In the genomic region with DNA sequence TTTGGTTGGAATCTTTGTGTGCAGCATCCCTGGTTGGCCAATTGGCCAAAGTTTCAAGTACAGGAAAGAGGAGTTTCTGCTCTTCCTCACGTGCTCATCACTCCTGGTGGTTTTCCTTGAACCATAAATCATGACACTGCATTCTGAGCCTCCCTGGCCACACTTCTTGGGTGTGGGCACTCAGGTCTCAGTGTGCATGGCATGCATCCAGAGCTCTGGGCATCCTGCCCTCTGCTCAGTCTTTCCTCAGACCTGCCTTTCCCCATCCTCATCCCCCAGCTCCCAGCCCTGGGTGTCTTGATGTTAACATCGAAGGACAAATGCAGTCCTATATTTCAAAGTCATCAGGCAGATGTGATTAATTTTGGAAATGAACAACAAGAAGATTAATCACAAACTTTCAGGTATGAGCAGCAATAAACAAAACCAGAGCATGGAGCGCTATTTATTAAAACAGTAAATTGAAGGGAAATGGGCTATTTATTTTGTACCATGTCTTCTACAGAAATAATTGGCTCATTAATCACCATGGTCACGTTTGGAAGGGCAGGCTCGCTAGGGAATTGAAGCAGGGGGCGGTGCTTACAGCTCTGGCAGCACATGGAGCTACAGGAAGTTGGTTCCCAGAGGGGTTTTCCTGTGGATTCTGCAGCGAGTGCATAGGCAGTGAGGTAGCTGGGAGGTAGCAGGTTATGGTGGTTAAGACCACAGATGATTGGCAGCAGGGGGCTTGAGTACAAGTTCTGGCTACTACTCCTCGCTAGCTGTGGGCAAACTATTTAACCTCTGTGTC, we compare ENCODE assay signal across 13 cellular contexts.
DNase-seq lines count a peak whose midpoint lies in the region; ATAC-seq and TF ChIP-seq lines count a peak whose summit lies in the region.
"Had no signal": no experiment of that assay in that cellular context is flagged by ENCODE, and none has a peak within 500 bp of the region (broad histone marks: within the 10 kb centered on the region; RNA-seq: fewer than 3 reads in every experiment).

No MANE protein-coding gene starts in this region.

- H3K36me3 Mint-ChIP-seq in activated CD8-positive, alpha-beta memory T cell treated with anti-CD3 and anti-CD28 coated beads, Interleukin-2, amount 10 ng/mL, durations not matched to agents 7 days and 5 days, result no peaks in the 10 kb centered on the region
- H3K36me3 Mint-ChIP-seq in endodermal cell (ENCODE audit: low read depth) (no peaks in the 10 kb centered on the region), chondrocyte (ENCODE audit: low read depth) (peaks cover 5% of the 10 kb centered on the region)

- H3K4me3 Mint-ChIP-seq in activated CD8-positive, alpha-beta memory T cell treated with anti-CD3 and anti-CD28 coated beads, Interleukin-2, amount 10 ng/mL, durations not matched to agents 7 days and 5 days, result no peak overlapping the region
- no peak overlapping the region for H3K4me3 Mint-ChIP-seq in endodermal cell
- no peak overlapping the region for H3K4me3 Mint-ChIP-seq in chondrocyte (ENCODE audit: unreplicated experiment)

- CTCF ChIA-PET in activated CD8-positive, alpha-beta memory T cell treated with anti-CD3 and anti-CD28 coated beads, Interleukin-2, amount 10 ng/mL, durations not matched to agents 7 days and 5 days (lab: Charles Lee), result interaction anchor here (1.5 kb wide), 1 partner anchor 227 kb away, joined by 6 read pairs; no protein-coding TSS in a partner anchor

- peak; percentile 31 for DNase-seq in activated CD8-positive, alpha-beta memory T cell treated with anti-CD3 and anti-CD28 coated beads, Interleukin-2, amount 10 ng/mL, durations not matched to agents 7 days and 5 days
- DNase-seq in activated CD8-positive, alpha-beta memory T cell treated with anti-CD3 and anti-CD28 coated beads, Interleukin-2, amount 50 U/mL, for 4 hours, result no peak
- DNase-seq in NCI-H226, result peak; percentile 36
- peak; percentile 63 for DNase-seq in endodermal cell
- no peak for DNase-seq in activated naive CD4-positive, alpha-beta T cell (lab: John Stamatoyannopoulos, UW)
- DNase-seq in hypothalamus (lab: John Stamatoyannopoulos, UW), result no peak
- no peak for DNase-seq in RKO (ENCODE audit: low spot score)
- no peak for DNase-seq in chondrocyte (ENCODE audit: low spot score)
- DNase-seq: activated CD4-positive, alpha-beta T cell treated with anti-CD3 and anti-CD28 coated beads, Interleukin-2, amount 50 U/mL, for 1 hour; activated gamma-delta T cell treated with Interleukin-2 at 50 U/mL for 16 hours; Kasumi-1; retina had no signal

- no peak overlapping the region for H3K4me3 ChIP-seq in endodermal cell (ENCODE audit: low read length)
- H3K4me3 ChIP-seq: HAP-1 had no signal

- H3K27me3 ChIP-seq in endodermal cell (ENCODE audit: control insufficient read depth, insufficient read depth, low read length, poor library complexity, severe bottlenecking), result no peaks in the 10 kb centered on the region

- no peak for ATAC-seq in activated CD8-positive, alpha-beta memory T cell treated with anti-CD3 and anti-CD28 coated beads, Interleukin-2, amount 10 ng/mL, durations not matched to agents 7 days and 5 days

- H3K27me3 Mint-ChIP-seq in activated CD8-positive, alpha-beta memory T cell treated with anti-CD3 and anti-CD28 coated beads, Interleukin-2, amount 10 ng/mL, durations not matched to agents 7 days and 5 days, result peaks cover 5% of the 10 kb centered on the region
- no peaks in the 10 kb centered on the region for H3K27me3 Mint-ChIP-seq in endodermal cell (ENCODE audit: insufficient read depth)
- H3K27me3 Mint-ChIP-seq in chondrocyte (ENCODE audit: low read depth), result peaks cover 5% of the 10 kb centered on the region

- no peaks in the 10 kb centered on the region for H3K9me3 ChIP-seq in endodermal cell (ENCODE audit: control insufficient read depth, low read length)
- H3K9me3 ChIP-seq: HAP-1 had no signal

- H3K9me3 Mint-ChIP-seq in activated CD8-positive, alpha-beta memory T cell treated with anti-CD3 and anti-CD28 coated beads, Interleukin-2, amount 10 ng/mL, durations not matched to agents 7 days and 5 days (ENCODE audit: low read depth), result no peaks in the 10 kb centered on the region
- H3K9me3 Mint-ChIP-seq in endodermal cell (no peaks in the 10 kb centered on the region), chondrocyte (ENCODE audit: low read depth) (no peaks in the 10 kb centered on the region)

- WGBS in endodermal cell (ENCODE audit: insufficient coverage in 1 of 2, insufficient read length in 1 of 2), 2 experiments, result 63 to 68% methylated on average over 5 to 8 of the region's 8 CpGs

- H3K36me3 ChIP-seq in endodermal cell (ENCODE audit: control insufficient read depth, insufficient read depth, low read length), result no peaks in the 10 kb centered on the region
- H3K36me3 ChIP-seq: HAP-1 had no signal

- no peaks in the 10 kb centered on the region for H3K4me1 Mint-ChIP-seq in activated CD8-positive, alpha-beta memory T cell treated with anti-CD3 and anti-CD28 coated beads, Interleukin-2, amount 10 ng/mL, durations not matched to agents 7 days and 5 days
- H3K4me1 Mint-ChIP-seq in endodermal cell, result peaks cover 9% of the 10 kb centered on the region
- peaks cover 15% of the 10 kb centered on the region for H3K4me1 Mint-ChIP-seq in chondrocyte (ENCODE audit: low read depth)

- no peaks in the 10 kb centered on the region for H3K4me1 ChIP-seq in endodermal cell (ENCODE audit: control insufficient read depth, insufficient read depth, low read length)
- H3K4me1 ChIP-seq: HAP-1 had no signal

- no peak overlapping the region for H3K27ac Mint-ChIP-seq in activated CD8-positive, alpha-beta memory T cell treated with anti-CD3 and anti-CD28 coated beads, Interleukin-2, amount 10 ng/mL, durations not matched to agents 7 days and 5 days
- H3K27ac Mint-ChIP-seq in endodermal cell (no peak overlapping the region), chondrocyte (ENCODE audit: unreplicated experiment) (no peak overlapping the region)

- H3K27ac ChIP-seq in endodermal cell (ENCODE audit: low read depth, low read length), result no peak overlapping the region

- TF ChIP-seq CTCF in endodermal cell (conservative IDR thresholded peaks at IDR 0.05) (no peak), chondrocyte (IDR thresholded peaks at IDR 0.05) (no peak)

- H3K9ac ChIP-seq in endodermal cell (ENCODE audit: extremely low read depth, low read length, poor library complexity, severe bottlenecking), result no peak overlapping the region

Comparison
In these comparisons a context has a peak if more than half of its experiments do, and no peak if none do; other contexts are left out.
1. DNase-seq: peak in activated CD8-positive, alpha-beta memory T cell treated with anti-CD3 and anti-CD28 coated beads, Interleukin-2, amount 10 ng/mL, durations not matched to agents 7 days and 5 days (single experiment), NCI-H226 (single experiment) and endodermal cell (single experiment); none in activated CD8-positive, alpha-beta memory T cell treated with anti-CD3 and anti-CD28 coated beads, Interleukin-2, amount 50 U/mL, for 4 hours (single experiment), activated naive CD4-positive, alpha-beta T cell (0 of 4), hypothalamus (0 of 51), RKO (single experiment) and chondrocyte (single experiment).